12 cellular contexts compared by ENCODE assay signal in the genomic region with DNA sequence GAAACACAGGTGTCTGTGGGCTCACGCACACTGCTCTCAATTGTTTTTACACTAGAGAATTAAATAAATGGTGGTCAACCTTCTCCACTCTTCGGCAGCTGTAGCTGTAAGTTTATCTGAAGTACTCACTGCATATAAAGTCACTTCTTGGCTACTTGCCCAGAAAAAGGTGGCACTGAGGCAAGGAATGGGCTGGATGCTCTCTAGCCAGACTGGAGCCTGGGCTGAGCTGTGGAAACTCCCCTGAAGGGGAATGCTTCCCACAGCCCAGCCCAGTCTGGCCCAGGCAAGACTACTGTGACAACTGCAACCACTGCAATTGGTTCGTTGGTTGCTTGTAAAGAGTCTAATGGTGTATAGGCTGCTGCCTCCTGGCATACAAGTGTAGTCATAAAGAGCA. TPM values are rescaled to one million over a fixed set of nuclear protein-coding genes. Genes with fewer than 3 reads are reported as not detected.
DNase-seq lines count a peak whose midpoint lies in the region; ATAC-seq and TF ChIP-seq lines count a peak whose summit lies in the region.
"Had no signal": no experiment of that assay in that cellular context is flagged by ENCODE, and none has a peak within 500 bp of the region (broad histone marks: within the 10 kb centered on the region; RNA-seq: fewer than 3 reads in every experiment).

No MANE protein-coding gene starts in this region.

- no peak for TF ChIP-seq POLR2A in prostate gland (IDR thresholded peaks at IDR 0.05)

- H3K4me3 ChIP-seq in prostate gland, result no peak overlapping the region

- no peak overlapping the region for H3K27ac ChIP-seq in prostate gland

- H3K4me1 ChIP-seq in prostate gland (replicated peaks), result no peaks in the 10 kb centered on the region

- 30% methylated on average over 3 of the region's 3 CpGs for WGBS in prostate gland

- ATAC-seq in esophagus mucosa, result peak; percentile 32
- no peak for ATAC-seq in HG02973 (IDR thresholded peaks at IDR 0.05; ENCODE audit: unreplicated experiment)
- ATAC-seq: WTC11 had no signal

- CTCF ChIA-PET in activated CD4-positive, alpha-beta T cell treated with anti-CD3 and anti-CD28 coated beads, Interleukin-2, amount 10 ng/mL, durations not matched to agents 7 days and 5 days (lab: Charles Lee), result interaction anchor here (1.4 to 2.2 kb wide), 2 partner anchors 10 to 13 kb away, joined by 3 to 9 read pairs; a partner anchor contains a TSS

- no peaks in the 10 kb centered on the region for H3K4me1 Mint-ChIP-seq in activated CD4-positive, alpha-beta T cell treated with anti-CD3 and anti-CD28 coated beads, Interleukin-2, amount 10 ng/mL, durations not matched to agents 7 days and 5 days
- H3K4me1 Mint-ChIP-seq: WTC11 had no signal

- no peaks in the 10 kb centered on the region for H3K9me3 Mint-ChIP-seq in activated CD4-positive, alpha-beta T cell treated with anti-CD3 and anti-CD28 coated beads, Interleukin-2, amount 10 ng/mL, durations not matched to agents 7 days and 5 days
- H3K9me3 Mint-ChIP-seq: WTC11 had no signal

- no peak overlapping the region for H3K27ac Mint-ChIP-seq in activated CD4-positive, alpha-beta T cell treated with anti-CD3 and anti-CD28 coated beads, Interleukin-2, amount 10 ng/mL, durations not matched to agents 7 days and 5 days
- H3K27ac Mint-ChIP-seq: WTC11 had no signal

- intact Hi-C loops in prostate gland (cut with DNase I), result no loop called here

- DNase-seq in G401 (ENCODE audit: low spot score), result peak; percentile 14
- DNase-seq in NCI-H2171 treated with DMSO at 0.1 percent for 48 hours (lab: John Stamatoyannopoulos, UW), result peak; percentile 34
- peak; percentile 64 for DNase-seq in prostate gland (ENCODE audit: low spot score)
- no peak for DNase-seq in AML-193 (lab: John Stamatoyannopoulos, UW)
- no peak for DNase-seq in DMS153 treated with DMSO at 0.1 percent for 48 hours (lab: John Stamatoyannopoulos, UW; ENCODE audit: unreplicated experiment)
- no peak for DNase-seq in activated CD4-positive, alpha-beta T cell treated with anti-CD3 and anti-CD28 coated beads, Interleukin-2, amount 10 ng/mL, durations not matched to agents 7 days and 5 days
- DNase-seq: activated naive CD4-positive, alpha-beta T cell; DMS153; mesendoderm had no signal

- no peak for TF ChIP-seq CTCF in prostate gland (IDR thresholded peaks at IDR 0.05)

- no peaks in the 10 kb centered on the region for H3K27me3 Mint-ChIP-seq in activated CD4-positive, alpha-beta T cell treated with anti-CD3 and anti-CD28 coated beads, Interleukin-2, amount 10 ng/mL, durations not matched to agents 7 days and 5 days

- POLR2A ChIA-PET in activated CD4-positive, alpha-beta T cell treated with anti-CD3 and anti-CD28 coated beads, Interleukin-2, amount 10 ng/mL, durations not matched to agents 7 days and 5 days (lab: Charles Lee), result no interaction called here

- no peaks in the 10 kb centered on the region for H3K27me3 ChIP-seq in prostate gland (replicated peaks; ENCODE audit: insufficient read depth)

- H3K9me3 ChIP-seq in prostate gland, result no peaks in the 10 kb centered on the region

- no peaks in the 10 kb centered on the region for H3K36me3 ChIP-seq in prostate gland

- peaks cover 26% of the 10 kb centered on the region for H3K36me3 Mint-ChIP-seq in activated CD4-positive, alpha-beta T cell treated with anti-CD3 and anti-CD28 coated beads, Interleukin-2, amount 10 ng/mL, durations not matched to agents 7 days and 5 days (ENCODE audit: low read depth)

- in situ Hi-C loops in G401 (cut with HindIII; ENCODE audit: low sequenced_read_pairs), result no loop called here

- no peak overlapping the region for H3K4me3 Mint-ChIP-seq in activated CD4-positive, alpha-beta T cell treated with anti-CD3 and anti-CD28 coated beads, Interleukin-2, amount 10 ng/mL, durations not matched to agents 7 days and 5 days
- H3K4me3 Mint-ChIP-seq: WTC11 had no signal

RNA-seq across cellular contexts. Expression of a gene that starts 4.5 kb away (rescaled TPM):
- total RNA-seq in G401 (2014; rRNA removed; shearing (Covaris generic)), result not detected in 2 replicates
- total RNA-seq in esophagus mucosa (0.68 TPM), prostate gland (1 to 10 TPM in 1 of 2 donors, under 1 TPM in 1; 0.32 to 1.4 TPM)
- total RNA-seq in activated CD4-positive, alpha-beta T cell treated with anti-CD3 and anti-CD28 coated beads, Interleukin-2, amount 10 ng/mL, durations not matched to agents 7 days and 5 days, result 1 to 10 TPM; 3.2 to 3.8 TPM

RNA-seq across cellular contexts. Expression of a gene that starts 11.5 kb away (rescaled TPM):
- 108 and 215 TPM in 2 replicates for total RNA-seq in G401 (2014; rRNA removed; shearing (Covaris generic))
- total RNA-seq in esophagus mucosa (509 TPM), prostate gland (100 to 1,000 TPM; 201 to 223 TPM)
- total RNA-seq in activated CD4-positive, alpha-beta T cell treated with anti-CD3 and anti-CD28 coated beads, Interleukin-2, amount 10 ng/mL, durations not matched to agents 7 days and 5 days, result 100 to 1,000 TPM; 304 to 328 TPM

RNA-seq across cellular contexts. Expression of a gene that starts 11.7 kb away (rescaled TPM):
- 0.12 and 1.3 TPM in 2 replicates for total RNA-seq in G401 (2014; rRNA removed; shearing (Covaris generic))
- total RNA-seq in esophagus mucosa (0.36 TPM), prostate gland (1 to 10 TPM in 1 of 2 donors, under 1 TPM in 1; 0.09 to 3.2 TPM)
- total RNA-seq in activated CD4-positive, alpha-beta T cell treated with anti-CD3 and anti-CD28 coated beads, Interleukin-2, amount 10 ng/mL, durations not matched to agents 7 days and 5 days, result under 1 TPM; 0.87 to 0.89 TPM

RNA-seq across cellular contexts. Expression of a gene that starts 47.5 kb away (rescaled TPM):
- total RNA-seq in G401 (2014; rRNA removed; shearing (Covaris generic)), result 3.1 and 5.9 TPM in 2 replicates
- total RNA-seq in esophagus mucosa (6.9 TPM), prostate gland (100 to 1,000 TPM in 1 of 2 donors, 10 to 100 TPM in 1; 62.1 to 364 TPM)
- under 1 TPM; 0.42 to 0.98 TPM for total RNA-seq in activated CD4-positive, alpha-beta T cell treated with anti-CD3 and anti-CD28 coated beads, Interleukin-2, amount 10 ng/mL, durations not matched to agents 7 days and 5 days

Comparison
In these comparisons a context has a peak if more than half of its experiments do, and no peak if none do; other contexts are left out.
1. DNase-seq: peak in G401 (single experiment), NCI-H2171 treated with DMSO at 0.1 percent for 48 hours (single experiment) and prostate gland (single experiment); none in AML-193 (0 of 2), DMS153 treated with DMSO at 0.1 percent for 48 hours (single experiment) and activated CD4-positive, alpha-beta T cell treated with anti-CD3 and anti-CD28 coated beads, Interleukin-2, amount 10 ng/mL, durations not matched to agents 7 days and 5 days (single experiment).